ENCODE assay signal across 9 cellular contexts in the genomic region with DNA sequence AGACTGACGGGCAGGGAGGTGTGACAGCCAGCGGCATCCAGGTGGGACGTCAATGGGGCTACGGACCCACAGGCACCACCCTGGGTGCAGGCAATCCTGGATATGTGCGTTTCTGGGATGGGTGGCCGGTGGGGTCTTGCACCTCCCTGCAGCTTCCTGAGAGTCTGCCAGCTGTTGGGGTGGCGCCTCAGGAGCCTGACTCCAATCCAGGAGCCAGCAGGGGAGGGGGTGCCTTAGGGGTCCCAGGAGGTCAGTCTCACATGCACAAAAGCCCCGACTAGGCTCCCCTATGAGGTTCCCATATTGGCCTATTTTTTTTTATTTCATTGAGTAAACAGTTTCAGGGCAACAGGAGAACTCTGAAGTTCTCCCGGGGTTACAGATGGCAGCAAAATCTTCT.
"Had no signal": no experiment of that assay in that cellular context is flagged by ENCODE, and none has a peak within 500 bp of the region (broad histone marks: within the 10 kb centered on the region; RNA-seq: fewer than 3 reads in every experiment).

No MANE protein-coding gene starts in this region.

- H3K27ac ChIP-seq: HL-60 had no signal

- FAIRE-seq: H1, H54, K562 had no signal

- H3K4me3 ChIP-seq: GM23338, K562 had no signal

- H3K4me2 ChIP-seq: GM23338 had no signal

- DNase-seq: H9, HCEC 1CT, IMR-90, KG1 had no signal

- H2AFZ ChIP-seq: GM23338 had no signal

- ATAC-seq: GM23338, K562 had no signal
